ENCODE assay signal across 28 cellular contexts in the genomic region with DNA sequence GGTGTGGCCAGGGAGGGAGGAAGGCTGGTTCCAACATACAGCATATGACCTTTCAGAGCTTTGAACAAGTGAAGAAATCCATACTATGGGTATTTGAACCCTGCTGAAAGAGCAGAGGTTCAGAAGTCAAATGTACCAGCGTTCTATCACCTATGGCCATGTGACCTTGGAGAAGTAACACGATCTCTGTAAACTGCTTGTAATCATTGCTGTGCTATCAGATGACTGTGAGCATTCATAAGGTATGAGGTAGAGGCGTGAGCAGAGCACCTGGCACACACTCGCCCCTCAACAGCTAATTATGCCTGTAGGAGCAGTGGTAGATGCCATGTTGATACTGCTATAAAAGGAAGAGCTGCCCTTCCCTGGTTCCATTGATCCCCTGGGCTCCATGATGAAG. TPM values are rescaled to one million over a fixed set of nuclear protein-coding genes. Genes with fewer than 3 reads are reported as not detected.
A peak's percentile ranks its signal among the peaks of the same experiment; 100 is the strongest.
DNase-seq lines count a peak whose midpoint lies in the region; ATAC-seq, FAIRE-seq and TF ChIP-seq lines count a peak whose summit lies in the region.
"Had no signal": no experiment of that assay in that cellular context is flagged by ENCODE, and none has a peak within 500 bp of the region (broad histone marks: within the 10 kb centered on the region; RNA-seq: fewer than 3 reads in every experiment).

No MANE protein-coding gene starts in this region.

- TF ChIP-seq CTCF in mucosa of descending colon (IDR thresholded peaks at IDR 0.05) = no peak

- no peaks in the 10 kb centered on the region for H3K9me3 ChIP-seq in mucosa of descending colon
- H3K9me3 ChIP-seq: A549, Caco-2, upper lobe of right lung had no signal

- TF ChIP-seq EP300 in Ishikawa (IDR thresholded peaks at IDR 0.05; ENCODE audit: borderline replicate concordance) = no peak

- no peak for ATAC-seq in left lobe of liver
- no peak for ATAC-seq in mucosa of descending colon
- no peak for ATAC-seq in HG03521 (IDR thresholded peaks at IDR 0.05; ENCODE audit: unreplicated experiment)
- ATAC-seq: A549; GM12878; natural killer cell treated with Interleukin-12 subunit alpha and Interleukin-12 subunit beta and Interleukin-15 and Interleukin-18, amount 100 ng/mL, for 72 hours had no signal

- no peak for TF ChIP-seq RAD21 in Ishikawa (IDR thresholded peaks at IDR 0.05; ENCODE audit: low read depth)

- no peaks in the 10 kb centered on the region for H3K4me1 ChIP-seq in mucosa of descending colon (ENCODE audit: low read depth)
- H3K4me1 ChIP-seq: A549, ascending aorta, Caco-2, left ventricle myocardium inferior, upper lobe of right lung had no signal

- intact Hi-C loops in mucosa of descending colon (cut with DNase I, micrococcal nuclease) = no loop called here

- FAIRE-seq in HTR-8/SVneo (lab: Jason Lieb, UNC) = no peak
- FAIRE-seq: A549, GM12878 had no signal

- DNase-seq in NCI-H2171 treated with DMSO at 0.1 percent for 48 hours (lab: John Stamatoyannopoulos, UW) (peak; percentile 63), NCI-H2171 (lab: John Stamatoyannopoulos, UW) (no peak), NCI-H510A treated with DMSO at 0.1 percent for 48 hours (lab: John Stamatoyannopoulos, UW) (peak; percentile 76), left lobe of liver (ENCODE audit: low spot score) (peak; percentile 12), HTR-8/SVneo (ENCODE audit: insufficient read length, low spot score) (no peak), mucosa of descending colon (no peak)
- DNase-seq: activated CD4-positive, CD25-positive, alpha-beta regulatory T cell treated with anti-CD3 and anti-CD28 coated beads, Interleukin-2, amount 50 U/mL, for 72 hours; activated CD8-positive, alpha-beta memory T cell treated with anti-CD3 and anti-CD28 coated beads for 24 hours; activated naive CD4-positive, alpha-beta T cell treated with Interleukin-2 at 50 U/mL for 16 hours; activated T-cell treated with anti-CD3 and anti-CD28 coated beads, Interleukin-2, amount 50 U/mL, for 1 hour; Caco-2; central memory CD4-positive, alpha-beta T cell; HCEC 1CT; hypothalamus; left ventricle myocardium inferior; NCI-H1092; NCI-H226; retina; upper lobe of right lung had no signal

- no peak overlapping the region for H3K4me3 ChIP-seq in mucosa of descending colon
- H3K4me3 ChIP-seq: A549, ascending aorta, GM12878, left ventricle myocardium inferior, smooth muscle cell, upper lobe of right lung had no signal

- H3K36me3 ChIP-seq in mucosa of descending colon (ENCODE audit: low read depth) = no peaks in the 10 kb centered on the region
- H3K36me3 ChIP-seq: ascending aorta, left ventricle myocardium inferior, upper lobe of right lung had no signal

TF ChIP-seq in Ishikawa, 13 proteins besides CTCF, POLR2A, EP300 and RAD21:
- TF ChIP-seq EGR1 (IDR thresholded peaks at IDR 0.05) (no peak), FOXM1 (IDR thresholded peaks at IDR 0.05; ENCODE audit: borderline replicate concordance, low read depth) (no peak)
- TF ChIP-seq, protein P1, sequence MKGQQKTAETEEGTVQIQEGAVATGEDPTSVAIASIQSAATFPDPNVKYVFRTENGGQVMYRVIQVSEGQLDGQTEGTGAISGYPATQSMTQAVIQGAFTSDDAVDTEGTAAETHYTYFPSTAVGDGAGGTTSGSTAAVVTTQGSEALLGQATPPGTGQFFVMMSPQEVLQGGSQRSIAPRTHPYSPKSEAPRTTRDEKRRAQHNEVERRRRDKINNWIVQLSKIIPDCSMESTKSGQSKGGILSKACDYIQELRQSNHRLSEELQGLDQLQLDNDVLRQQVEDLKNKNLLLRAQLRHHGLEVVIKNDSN (IDR thresholded peaks at IDR 0.05) = peak; percentile 71

RNA-seq across cellular contexts. Expression of a gene that starts 55.2 kb away (rescaled TPM):
- total RNA-seq in left lobe of liver (0.65 TPM), mucosa of descending colon (1 to 10 TPM; 1.9 to 3.0 (median 1.9) TPM)
- total RNA-seq: Caco-2, Daoy, fibroblast of lung had no signal

Comparison
In these comparisons a context has a peak if more than half of its experiments do, and no peak if none do; other contexts are left out.
1. DNase-seq: peak in NCI-H2171 treated with DMSO at 0.1 percent for 48 hours (single experiment), NCI-H510A treated with DMSO at 0.1 percent for 48 hours (single experiment) and left lobe of liver (single experiment); none in NCI-H2171 (single experiment), HTR-8/SVneo (single experiment) and mucosa of descending colon (0 of 3).